In genomic region chr18:48769006-48769646, GRCh38 we compare ENCODE assay signal across 19 cellular contexts.
DNase-seq lines count a peak whose midpoint lies in the region; FAIRE-seq and TF ChIP-seq lines count a peak whose summit lies in the region.
"Had no signal": no experiment of that assay in that cellular context is flagged by ENCODE, and none has a peak within 500 bp of the region (broad histone marks: within the 10 kb centered on the region; RNA-seq: fewer than 3 reads in every experiment).

No MANE protein-coding gene starts in this region.

- TF ChIP-seq CTCF in A673 (conservative IDR thresholded peaks at IDR 0.05; ENCODE audit: low read depth, low read length) (0 out of 2 replicates have a peak, but pooled peaks have one; percentile 27), H9 (conservative IDR thresholded peaks at IDR 0.05) (peak; percentile 28; the same call in 1 of the 3 replicates), astrocyte of the spinal cord (IDR thresholded peaks at IDR 0.05; ENCODE audit: low read depth, low read length) (peak; percentile 16), left ventricle myocardium inferior (IDR thresholded peaks at IDR 0.05; ENCODE audit: borderline replicate concordance) (peak; percentile 29), esophagus squamous epithelium (IDR thresholded peaks at IDR 0.05) (no peak)

- H3K4me3 ChIP-seq in A673 (ENCODE audit: low read depth, low read length, poor library complexity, severe bottlenecking): no peak overlapping the region
- no peak overlapping the region for H3K4me3 ChIP-seq in astrocyte of the spinal cord (ENCODE audit: low read depth, low read length)
- H3K4me3 ChIP-seq in left ventricle myocardium inferior: no peak overlapping the region
- no peak overlapping the region for H3K4me3 ChIP-seq in esophagus squamous epithelium
- H3K4me3 ChIP-seq: Peyer's patch, suprapubic skin had no signal

- POLR2A ChIA-PET in A673 (lab: Charles Lee; ENCODE audit: low non-redundant PET): no interaction called here

- CTCF ChIA-PET in A673 (lab: Charles Lee): no interaction called here

- H4K20me1 ChIP-seq in H9 (ENCODE audit: control insufficient read depth, insufficient read depth, insufficient read length): no peaks in the 10 kb centered on the region

- no peak overlapping the region for H3K4me2 ChIP-seq in H9 (ENCODE audit: insufficient read depth, insufficient read length, low read length)

- H3K9me3 ChIP-seq in A673 (ENCODE audit: low read depth, low read length, poor library complexity, severe bottlenecking): no peaks in the 10 kb centered on the region
- H3K9me3 ChIP-seq in H9 (ENCODE audit: control insufficient read depth, low read depth, low read length): no peaks in the 10 kb centered on the region
- no peaks in the 10 kb centered on the region for H3K9me3 ChIP-seq in left ventricle myocardium inferior (replicated peaks)
- no peaks in the 10 kb centered on the region for H3K9me3 ChIP-seq in esophagus squamous epithelium
- H3K9me3 ChIP-seq: Caco-2, Peyer's patch, suprapubic skin had no signal

- H3K56ac ChIP-seq in H9 (ENCODE audit: insufficient read length, low read depth, low read length): no peak overlapping the region

- no peaks in the 10 kb centered on the region for H3K79me2 ChIP-seq in H9 (ENCODE audit: insufficient read depth, low read length)

- H3K4me1 ChIP-seq in A673 (ENCODE audit: insufficient read depth, low read length, poor library complexity, severe bottlenecking) (no peaks in the 10 kb centered on the region), H9 (ENCODE audit: insufficient read depth, low read length) (peaks cover 3% of the 10 kb centered on the region; the same call in 1 of the 2 replicates), left ventricle myocardium inferior (peaks cover 96% of the 10 kb centered on the region), esophagus squamous epithelium (peaks cover 0 to 9% (median 5%) of the 10 kb centered on the region in 3 donors)

- no peak overlapping the region for H2AFZ ChIP-seq in H9 (ENCODE audit: low read length)

- H3K14ac ChIP-seq in H9 (ENCODE audit: insufficient read depth, low read length): no peak overlapping the region; the same call in 1 of the 2 replicates

- H3K4me1 Mint-ChIP-seq in H9: peaks cover 10 to 21% of the 10 kb centered on the region in 2 experiments

- H4K91ac ChIP-seq in H9 (ENCODE audit: insufficient read length, low read depth, low read length): no peak overlapping the region

- no peak overlapping the region for H3K18ac ChIP-seq in H9 (ENCODE audit: insufficient read length, low read depth, low read length)

- TF ChIP-seq POLR2A in H54 (IDR thresholded peaks at IDR 0.05; ENCODE audit: low read depth, low read length) (no peak), esophagus squamous epithelium (IDR thresholded peaks at IDR 0.05) (no peak)

- no peaks in the 10 kb centered on the region for H3K23me2 ChIP-seq in H9 (ENCODE audit: insufficient read length, low read depth, low read length, poor library complexity, severe bottlenecking)

- no peak overlapping the region for H3K4ac ChIP-seq in H9 (ENCODE audit: low read depth, low read length)

- intact Hi-C loops in A673 (cut with micrococcal nuclease; ENCODE audit: unreplicated experiment) (no loop called here), left ventricle myocardium inferior (cut with micrococcal nuclease) (no loop called here), esophagus squamous epithelium (cut with DNase I) (no loop called here), posterior vena cava (cut with DNase I) (no loop called here)

- H3K9me3 Mint-ChIP-seq in H9: no peaks in the 10 kb centered on the region

- H3K27ac Mint-ChIP-seq in H9: no peak overlapping the region

- no peak overlapping the region for H2BK20ac ChIP-seq in H9 (ENCODE audit: low read depth, low read length, poor library complexity, severe bottlenecking)

- H2BK120ac ChIP-seq in H9 (ENCODE audit: low read depth, low read length, poor library complexity, severe bottlenecking): no peak overlapping the region

- FAIRE-seq in H54 (lab: Jason Lieb, UNC): no peak
- FAIRE-seq: islet of Langerhans had no signal

- H3K79me1 ChIP-seq in H9 (ENCODE audit: insufficient read depth, low read depth, low read length, poor library complexity, severe bottlenecking): no peaks in the 10 kb centered on the region

- BruUV-seq in A673 (replicated peaks; lab: Mats Ljungman, UMichigan): no TSS peak

- no peak overlapping the region for H2BK12ac ChIP-seq in H9 (ENCODE audit: insufficient read length, low read depth, low read length)

- H4K8ac ChIP-seq in H9 (replicated peaks; ENCODE audit: insufficient read length, low read depth, low read length): no peak overlapping the region

- H3K27me3 ChIP-seq in A673 (replicated peaks; ENCODE audit: insufficient read depth, low read depth, low read length, poor library complexity) (no peaks in the 10 kb centered on the region), H9 (ENCODE audit: insufficient read depth, low read length) (no peaks in the 10 kb centered on the region), left ventricle myocardium inferior (ENCODE audit: low read depth) (no peaks in the 10 kb centered on the region), esophagus squamous epithelium (no peaks in the 10 kb centered on the region)
- H3K27me3 ChIP-seq: Peyer's patch, suprapubic skin had no signal

- H2BK5ac ChIP-seq in H9 (ENCODE audit: insufficient read length, low read length): no peak overlapping the region

- H3T11ph ChIP-seq in H9 (ENCODE audit: low read length): no peak overlapping the region

- no peak overlapping the region for H3K4me3 Mint-ChIP-seq in H9

- no peaks in the 10 kb centered on the region for H3K27me3 Mint-ChIP-seq in H9 (ENCODE audit: low read depth)

- H2BK15ac ChIP-seq in H9 (ENCODE audit: low read depth, low read length): no peak overlapping the region

- WGBS in H9 (ENCODE audit: extremely low coverage, insufficient read length, low lambda C conversion rate): no CpG with 5 or more reads among the region's 10 CpGs
- 80 to 82% methylated on average over 7 of the region's 10 CpGs for WGBS in esophagus squamous epithelium, 2 donors

- H3K23ac ChIP-seq in H9 (ENCODE audit: insufficient read length, low read depth, low read length): no peak overlapping the region

- DNase-seq in A673 (ENCODE audit: low spot score) (no peak), H9 (no peak), astrocyte of the spinal cord (ENCODE audit: low read depth, low spot score) (no peak), left ventricle myocardium inferior (no peak), H54 (ENCODE audit: insufficient read length, low spot score) (no peak), esophagus squamous epithelium (lab: John Stamatoyannopoulos, UW) (no peak), posterior vena cava (ENCODE audit: low spot score) (no peak)
- no peak for DNase-seq in activated T-cell treated with anti-CD3 and anti-CD28 coated beads, Interleukin-2, amount 50 U/mL, for 48 hours
- DNase-seq: Caco-2; GDM1; NCI-H2171; NCI-H748 treated with DMSO at 0.1 percent for 48 hours; nucleus accumbens; Peyer's patch; stimulated activated CD4-positive, alpha-beta T cell treated with anti-CD3 and anti-CD28 coated beads, Interleukin-2, amount 100 ng/mL, for 48 hours; SW 1271 had no signal

- H3K36me3 ChIP-seq in A673 (ENCODE audit: insufficient read depth, low read length, poor library complexity, severe bottlenecking) (no peaks in the 10 kb centered on the region), left ventricle myocardium inferior (peaks cover 9% of the 10 kb centered on the region), esophagus squamous epithelium (peaks cover 0 to 33% (median 0%) of the 10 kb centered on the region in 3 donors)
- H3K36me3 ChIP-seq: Peyer's patch had no signal

- no peak overlapping the region for H3K9ac ChIP-seq in H9 (ENCODE audit: extremely low read depth, insufficient read length, low read length)

- H3K27ac ChIP-seq in A673 (ENCODE audit: low read depth, low read length, poor library complexity, severe bottlenecking) (no peak overlapping the region), H9 (ENCODE audit: insufficient read length, low read depth, low read length) (no peak overlapping the region), left ventricle myocardium inferior (replicated peaks) (peak overlapping the region; percentile 91), esophagus squamous epithelium (no peak overlapping the region)
- H3K27ac ChIP-seq: suprapubic skin, VCaP had no signal

- in situ Hi-C loops in astrocyte of the spinal cord (cut with HindIII; ENCODE audit: low sequenced_read_pairs): no loop called here

- no peak overlapping the region for H2AK5ac ChIP-seq in H9 (ENCODE audit: insufficient read length, low read length)

- H4K5ac ChIP-seq in H9 (ENCODE audit: insufficient read length, low read depth, low read length): no peak overlapping the region

- H3K36me3 Mint-ChIP-seq in H9 (ENCODE audit: insufficient read depth in 1 of 3, low read depth in 3 of 3): peaks cover 0 to 2% (median 0%) of the 10 kb centered on the region in 3 experiments; a peak in 2 of 7 replicates

Comparison
In these comparisons a context has a peak if more than half of its experiments do, and no peak if none do; other contexts are left out.
1. CTCF ChIP-seq: peak in A673 (single experiment), H9 (single experiment), astrocyte of the spinal cord (single experiment) and left ventricle myocardium inferior (single experiment); none in esophagus squamous epithelium (0 of 6).